1 cellular context compared by ENCODE assay signal in the genomic region with DNA sequence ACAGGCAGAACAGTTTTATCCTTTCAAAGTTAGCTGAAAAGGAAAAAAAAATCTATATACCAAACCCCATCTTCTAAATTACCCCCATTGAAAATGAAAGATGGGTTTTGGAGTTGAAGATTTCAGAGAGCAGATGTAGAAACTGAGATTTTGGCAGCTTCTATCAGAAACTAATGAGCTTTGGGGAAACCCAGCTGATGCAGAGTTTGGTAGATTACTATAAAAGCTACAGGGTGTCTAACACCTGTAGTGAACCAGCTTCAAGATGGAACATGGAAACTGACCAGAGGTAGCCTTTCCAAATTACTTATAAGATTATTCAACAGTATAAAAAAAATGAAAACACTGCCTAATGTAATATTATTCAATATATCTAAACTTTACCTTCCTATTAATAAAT.
TF ChIP-seq lines count a peak whose summit lies in the region.

No MANE protein-coding gene starts in this region.

TF ChIP-seq in GM12878, 131 proteins besides CTCF, POLR2A, EP300 and RAD21 (continued from another document):
- TF ChIP-seq, protein P1, sequence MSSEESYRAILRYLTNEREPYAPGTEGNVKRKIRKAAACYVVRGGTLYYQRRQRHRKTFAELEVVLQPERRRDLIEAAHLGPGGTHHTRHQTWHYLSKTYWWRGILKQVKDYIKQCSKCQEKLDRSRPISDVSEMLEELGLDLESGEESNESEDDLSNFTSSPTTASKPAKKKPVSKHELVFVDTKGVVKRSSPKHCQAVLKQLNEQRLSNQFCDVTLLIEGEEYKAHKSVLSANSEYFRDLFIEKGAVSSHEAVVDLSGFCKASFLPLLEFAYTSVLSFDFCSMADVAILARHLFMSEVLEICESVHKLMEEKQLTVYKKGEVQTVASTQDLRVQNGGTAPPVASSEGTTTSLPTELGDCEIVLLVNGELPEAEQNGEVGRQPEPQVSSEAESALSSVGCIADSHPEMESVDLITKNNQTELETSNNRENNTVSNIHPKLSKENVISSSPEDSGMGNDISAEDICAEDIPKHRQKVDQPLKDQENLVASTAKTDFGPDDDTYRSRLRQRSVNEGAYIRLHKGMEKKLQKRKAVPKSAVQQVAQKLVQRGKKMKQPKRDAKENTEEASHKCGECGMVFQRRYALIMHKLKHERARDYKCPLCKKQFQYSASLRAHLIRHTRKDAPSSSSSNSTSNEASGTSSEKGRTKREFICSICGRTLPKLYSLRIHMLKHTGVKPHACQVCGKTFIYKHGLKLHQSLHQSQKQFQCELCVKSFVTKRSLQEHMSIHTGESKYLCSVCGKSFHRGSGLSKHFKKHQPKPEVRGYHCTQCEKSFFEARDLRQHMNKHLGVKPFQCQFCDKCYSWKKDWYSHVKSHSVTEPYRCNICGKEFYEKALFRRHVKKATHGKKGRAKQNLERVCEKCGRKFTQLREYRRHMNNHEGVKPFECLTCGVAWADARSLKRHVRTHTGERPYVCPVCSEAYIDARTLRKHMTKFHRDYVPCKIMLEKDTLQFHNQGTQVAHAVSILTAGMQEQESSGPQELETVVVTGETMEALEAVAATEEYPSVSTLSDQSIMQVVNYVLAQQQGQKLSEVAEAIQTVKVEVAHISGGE (CRISPR knock-in tag; IDR thresholded peaks at IDR 0.05), result no peak
- TF ChIP-seq JUNB (IDR thresholded peaks at IDR 0.05) (no peak), CHD1 (IDR thresholded peaks at IDR 0.05; ENCODE audit: low read depth, low read length) (no peak), ASH2L (IDR thresholded peaks at IDR 0.05; ENCODE audit: borderline replicate concordance, low read depth) (no peak), WRNIP1 (IDR thresholded peaks at IDR 0.05; ENCODE audit: borderline replicate concordance, low read depth, low read length) (no peak), NR2F1 (conservative IDR thresholded peaks at IDR 0.05) (no peak), BCL11A (IDR thresholded peaks at IDR 0.05; ENCODE audit: low read depth, low read length) (no peak)
